ENCODE assay signal across 8 cellular contexts in the genomic region with DNA sequence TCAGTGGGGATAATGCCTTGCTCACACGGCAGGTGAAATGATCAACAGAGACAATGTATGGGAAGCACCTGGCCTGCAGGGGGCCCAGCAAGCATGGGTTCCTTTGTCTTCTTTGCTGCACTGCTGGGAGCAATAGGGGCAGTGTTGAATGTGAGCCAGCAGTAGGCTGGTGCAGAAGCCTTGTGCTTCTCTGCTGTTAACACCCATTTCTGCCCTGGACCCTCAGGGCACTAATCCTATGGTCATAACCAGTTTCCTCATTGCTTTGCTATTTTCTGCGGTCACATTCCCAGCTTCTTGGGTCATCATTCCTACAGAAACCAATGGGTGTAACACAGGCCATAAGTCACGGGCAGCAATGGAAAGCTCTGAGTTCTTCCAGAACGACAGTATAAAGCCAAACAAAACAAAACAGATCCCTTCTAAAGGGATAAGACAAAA. TPM values are rescaled to one million over a fixed set of nuclear protein-coding genes. Genes with fewer than 3 reads are reported as not detected.
A peak's percentile ranks its signal among the peaks of the same experiment; 100 is the strongest.
DNase-seq lines count a peak whose midpoint lies in the region; ATAC-seq and TF ChIP-seq lines count a peak whose summit lies in the region.

No MANE protein-coding gene starts in this region.

- H3K27me3 ChIP-seq in Caco-2 (replicated peaks; ENCODE audit: control insufficient read depth, insufficient read depth, low read length) (no peaks in the 10 kb centered on the region; the same call in 1 of the 2 replicates), liver (ENCODE audit: control insufficient read depth in 4 of 4, insufficient read depth in 4 of 4, low read length in 3 of 4) (no peaks in the 10 kb centered on the region)

- intact Hi-C loops in Caco-2 (cut with micrococcal nuclease; ENCODE audit: unreplicated experiment), result loop anchor here (1.0 to 2.0 kb wide), 4 partner anchors 44 to 112 kb away; partner anchors contain the start of gene FRA10AC1

- no peak overlapping the region for H3K4me3 ChIP-seq in Caco-2 (ENCODE audit: low read depth, low read length)
- no peak overlapping the region for H3K4me3 ChIP-seq in liver (ENCODE audit: low read depth in 1 of 3, low read length in 3 of 3)

- peak; percentile 72 to 79 for TF ChIP-seq RAD21 in liver (IDR thresholded peaks at IDR 0.05)

- CTCF ChIA-PET in Caco-2 (lab: Charles Lee), result interaction anchor here (0.9 to 4.4 kb wide), 5 partner anchors 10 to 69 kb away, joined by 3 to 87 read pairs (median 6); no protein-coding TSS in a partner anchor

- H3K27ac ChIP-seq in VCaP (peak overlapping the region; percentile 86; the same call in 1 of the 2 replicates), liver (ENCODE audit: low read depth in 1 of 2, low read length in 2 of 2) (no peak overlapping the region)

- H3K9me3 Mint-ChIP-seq in Caco-2 (ENCODE audit: unreplicated experiment), result no peaks in the 10 kb centered on the region
- H3K9me3 Mint-ChIP-seq in T-helper 2 cell treated with Interferon-gamma antibody and Interleukin-4, amounts not matched to agents 5 μg/mL and 100 μg/mL, for 36 hours, result no peaks in the 10 kb centered on the region

- H3K4me3 Mint-ChIP-seq in Caco-2 (ENCODE audit: unreplicated experiment), result no peak overlapping the region
- H3K4me3 Mint-ChIP-seq in T-helper 2 cell treated with Interferon-gamma antibody and Interleukin-4, amounts not matched to agents 5 μg/mL and 100 μg/mL, for 36 hours, result no peak overlapping the region

- peak; percentile 70 to 86 for TF ChIP-seq CTCF in Caco-2 (IDR thresholded peaks at IDR 0.05; ENCODE audit: insufficient read depth in 1 of 2, low read depth in 1 of 2, low read length in 1 of 2, severe bottlenecking in 1 of 2, unreplicated experiment in 1 of 2)
- peak; percentile 53; the same call in 1 of the 2 replicates for TF ChIP-seq CTCF in VCaP (conservative IDR thresholded peaks at IDR 0.05)
- peak; percentile 39 for TF ChIP-seq CTCF in liver (IDR thresholded peaks at IDR 0.05; ENCODE audit: low read depth, low read length, missing input control)
- no peak for TF ChIP-seq CTCF in omental fat pad (IDR thresholded peaks at IDR 0.05)

- DNase-seq in Caco-2 (peak; percentile 83 to 84), HK-2 (ENCODE audit: unreplicated experiment) (peak; percentile 12), omental fat pad (ENCODE audit: low spot score) (no peak), cerebellum (ENCODE audit: low spot score) (no peak), activated gamma-delta T cell treated with Interleukin-2 at 50 U/mL for 16 hours (no peak)
- no peak for DNase-seq in T-helper 2 cell treated with Interferon-gamma antibody and Interleukin-4, amounts not matched to agents 5 μg/mL and 100 μg/mL, for 36 hours (ENCODE audit: low spot score)

- POLR2A ChIA-PET in Caco-2 (lab: Charles Lee), result no interaction called here

- H3K9ac ChIP-seq in liver (ENCODE audit: low read depth in 1 of 2, low read length in 2 of 2), result no peak overlapping the region

- ATAC-seq in omental fat pad (ENCODE audit: low FRiP score), result no peak

- H3K36me3 ChIP-seq in Caco-2 (ENCODE audit: control insufficient read depth, insufficient read depth, low read length), result no peaks in the 10 kb centered on the region
- H3K36me3 ChIP-seq in liver (ENCODE audit: control insufficient read depth in 4 of 4, insufficient read depth in 3 of 4, low read depth in 1 of 4, low read length in 3 of 4), result no peaks in the 10 kb centered on the region

- H3K9me3 ChIP-seq in Caco-2 (no peaks in the 10 kb centered on the region), liver (ENCODE audit: control insufficient read depth in 4 of 4, low read length in 3 of 4) (no peaks in the 10 kb centered on the region)

- H3K4me1 ChIP-seq in Caco-2 (peaks cover 9% of the 10 kb centered on the region; the same call in 1 of the 2 replicates), liver (ENCODE audit: control insufficient read depth in 4 of 4, insufficient read depth in 4 of 4, low read length in 3 of 4) (peaks cover 0 to 7% (median 2%) of the 10 kb centered on the region in 4 donors)

- H3K27me3 Mint-ChIP-seq in Caco-2 (ENCODE audit: insufficient read depth, unreplicated experiment), result no peaks in the 10 kb centered on the region
- peaks cover 2% of the 10 kb centered on the region for H3K27me3 Mint-ChIP-seq in T-helper 2 cell treated with Interferon-gamma antibody and Interleukin-4, amounts not matched to agents 5 μg/mL and 100 μg/mL, for 36 hours (ENCODE audit: low read depth)

- no peak overlapping the region for H3K27ac Mint-ChIP-seq in Caco-2 (ENCODE audit: unreplicated experiment)
- no peak overlapping the region for H3K27ac Mint-ChIP-seq in T-helper 2 cell treated with Interferon-gamma antibody and Interleukin-4, amounts not matched to agents 5 μg/mL and 100 μg/mL, for 36 hours

- peaks cover 5% of the 10 kb centered on the region for H3K4me1 Mint-ChIP-seq in Caco-2 (ENCODE audit: low read depth, unreplicated experiment)
- H3K4me1 Mint-ChIP-seq in T-helper 2 cell treated with Interferon-gamma antibody and Interleukin-4, amounts not matched to agents 5 μg/mL and 100 μg/mL, for 36 hours (ENCODE audit: low read depth), result peaks cover 3% of the 10 kb centered on the region

- BruUV-seq in Caco-2 (replicated peaks; lab: Mats Ljungman, UMichigan), result no TSS peak

- H3K36me3 Mint-ChIP-seq in Caco-2 (ENCODE audit: insufficient read depth, unreplicated experiment), result no peaks in the 10 kb centered on the region
- H3K36me3 Mint-ChIP-seq in T-helper 2 cell treated with Interferon-gamma antibody and Interleukin-4, amounts not matched to agents 5 μg/mL and 100 μg/mL, for 36 hours (ENCODE audit: low read depth), result no peaks in the 10 kb centered on the region

- WGBS in liver, result 60% methylated on average over 4 of the region's 4 CpGs

TF ChIP-seq in liver, 16 proteins besides CTCF, POLR2A, EP300 and RAD21 (continues in another document):
- TF ChIP-seq, protein P1, sequence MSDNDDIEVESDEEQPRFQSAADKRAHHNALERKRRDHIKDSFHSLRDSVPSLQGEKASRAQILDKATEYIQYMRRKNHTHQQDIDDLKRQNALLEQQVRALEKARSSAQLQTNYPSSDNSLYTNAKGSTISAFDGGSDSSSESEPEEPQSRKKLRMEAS (IDR thresholded peaks at IDR 0.05), result no peak
- TF ChIP-seq TAF1 (conservative IDR thresholded peaks at IDR 0.05) (no peak), YY1 (IDR thresholded peaks at IDR 0.05) (no peak), REST (IDR thresholded peaks at IDR 0.05) (no peak), FOXA1 (IDR thresholded peaks at IDR 0.05) (no peak), HNF4A (conservative IDR thresholded peaks at IDR 0.05) (no peak), GABPA (IDR thresholded peaks at IDR 0.05 in 1 of 2, conservative IDR thresholded peaks at IDR 0.05 in 1 of 2) (no peak), EGR1 (IDR thresholded peaks at IDR 0.05; ENCODE audit: low read depth in 2 of 2) (no peak), JUND (IDR thresholded peaks at IDR 0.05) (no peak), RXRA (IDR thresholded peaks at IDR 0.05) (no peak), SP1 (IDR thresholded peaks at IDR 0.05) (no peak), HNF4G (IDR thresholded peaks at IDR 0.05) (no peak), NR2F2 (IDR thresholded peaks at IDR 0.05) (no peak), FOXA2 (IDR thresholded peaks at IDR 0.05) (no peak), ATF3 (IDR thresholded peaks at IDR 0.05) (no peak)

RNA-seq across cellular contexts. Expression of gene LGI1, which starts 10.9 kb away (rescaled TPM):
- total RNA-seq in Caco-2 (2022), result 0.48 and 1.1 TPM in 2 replicates
- 1 to 10 TPM in 1 of 2 donors, not detected in 1; 1.2 TPM for total RNA-seq in liver
- polyA plus RNA-seq in liver, result 1 to 10 TPM in 1 of 2 donors, under 1 TPM in 1; 0.28 to 1.1 TPM
- under 1 TPM in 1 of 4 donors, not detected in 3; 0.19 TPM for total RNA-seq in omental fat pad
- 9.6 TPM for total RNA-seq in cerebellum

RNA-seq across cellular contexts. Expression of gene FRA10AC1, which starts 44.5 kb away (rescaled TPM):
- total RNA-seq in Caco-2 (2022) (12.5 and 15.1 TPM in 2 replicates), liver (1 to 10 TPM; 4.8 to 6.9 TPM), omental fat pad (10 to 100 TPM in 3 of 4 donors, 1 to 10 TPM in 1; 6.0 to 25.2 (median 12.7) TPM), cerebellum (42.2 TPM)
- 10 to 100 TPM in 1 of 2 donors, 1 to 10 TPM in 1; 2.5 to 19.2 TPM for polyA plus RNA-seq in liver

Comparison
In these comparisons a context has a peak if more than half of its experiments do, and no peak if none do; other contexts are left out.
1. DNase-seq: peak in Caco-2 (2 of 2) and HK-2 (single experiment); none in omental fat pad (single experiment), cerebellum (single experiment), T-helper 2 cell treated with Interferon-gamma antibody and Interleukin-4, amounts not matched to agents 5 μg/mL and 100 μg/mL, for 36 hours (single experiment) and activated gamma-delta T cell treated with Interleukin-2 at 50 U/mL for 16 hours (single experiment).
2. CTCF ChIP-seq: peak in Caco-2 (2 of 2), VCaP (single experiment) and liver (single experiment); none in omental fat pad (0 of 3).